2 cellular contexts compared by ENCODE assay signal in genomic region chr14:92386165-92386564, GRCh38.
TF ChIP-seq lines count a peak whose summit lies in the region.

No MANE protein-coding gene starts in this region.

TF ChIP-seq in SK-N-SH, 30 proteins besides CTCF, POLR2A, EP300 and RAD21 (continued from another document):
- TF ChIP-seq SMC3 (IDR thresholded peaks at IDR 0.05; ENCODE audit: low read depth, low read length) (no peak), RXRA (IDR thresholded peaks at IDR 0.05; ENCODE audit: borderline replicate concordance, low read depth) (no peak), IRF3 (IDR thresholded peaks at IDR 0.05; ENCODE audit: low read depth, low read length) (no peak), ELF1 (IDR thresholded peaks at IDR 0.05) (no peak), JUND (IDR thresholded peaks at IDR 0.05) (no peak), EZH2phosphoT487 (IDR thresholded peaks at IDR 0.05; ENCODE audit: borderline replicate concordance, low read depth) (no peak), MEF2A (IDR thresholded peaks at IDR 0.05; ENCODE audit: borderline replicate concordance, low read depth) (no peak)
- TF ChIP-seq, protein P1, sequence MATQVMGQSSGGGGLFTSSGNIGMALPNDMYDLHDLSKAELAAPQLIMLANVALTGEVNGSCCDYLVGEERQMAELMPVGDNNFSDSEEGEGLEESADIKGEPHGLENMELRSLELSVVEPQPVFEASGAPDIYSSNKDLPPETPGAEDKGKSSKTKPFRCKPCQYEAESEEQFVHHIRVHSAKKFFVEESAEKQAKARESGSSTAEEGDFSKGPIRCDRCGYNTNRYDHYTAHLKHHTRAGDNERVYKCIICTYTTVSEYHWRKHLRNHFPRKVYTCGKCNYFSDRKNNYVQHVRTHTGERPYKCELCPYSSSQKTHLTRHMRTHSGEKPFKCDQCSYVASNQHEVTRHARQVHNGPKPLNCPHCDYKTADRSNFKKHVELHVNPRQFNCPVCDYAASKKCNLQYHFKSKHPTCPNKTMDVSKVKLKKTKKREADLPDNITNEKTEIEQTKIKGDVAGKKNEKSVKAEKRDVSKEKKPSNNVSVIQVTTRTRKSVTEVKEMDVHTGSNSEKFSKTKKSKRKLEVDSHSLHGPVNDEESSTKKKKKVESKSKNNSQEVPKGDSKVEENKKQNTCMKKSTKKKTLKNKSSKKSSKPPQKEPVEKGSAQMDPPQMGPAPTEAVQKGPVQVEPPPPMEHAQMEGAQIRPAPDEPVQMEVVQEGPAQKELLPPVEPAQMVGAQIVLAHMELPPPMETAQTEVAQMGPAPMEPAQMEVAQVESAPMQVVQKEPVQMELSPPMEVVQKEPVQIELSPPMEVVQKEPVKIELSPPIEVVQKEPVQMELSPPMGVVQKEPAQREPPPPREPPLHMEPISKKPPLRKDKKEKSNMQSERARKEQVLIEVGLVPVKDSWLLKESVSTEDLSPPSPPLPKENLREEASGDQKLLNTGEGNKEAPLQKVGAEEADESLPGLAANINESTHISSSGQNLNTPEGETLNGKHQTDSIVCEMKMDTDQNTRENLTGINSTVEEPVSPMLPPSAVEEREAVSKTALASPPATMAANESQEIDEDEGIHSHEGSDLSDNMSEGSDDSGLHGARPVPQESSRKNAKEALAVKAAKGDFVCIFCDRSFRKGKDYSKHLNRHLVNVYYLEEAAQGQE (IDR thresholded peaks at IDR 0.05; ENCODE audit: low read depth, low read length): no peak
- TF ChIP-seq, protein P2, sequence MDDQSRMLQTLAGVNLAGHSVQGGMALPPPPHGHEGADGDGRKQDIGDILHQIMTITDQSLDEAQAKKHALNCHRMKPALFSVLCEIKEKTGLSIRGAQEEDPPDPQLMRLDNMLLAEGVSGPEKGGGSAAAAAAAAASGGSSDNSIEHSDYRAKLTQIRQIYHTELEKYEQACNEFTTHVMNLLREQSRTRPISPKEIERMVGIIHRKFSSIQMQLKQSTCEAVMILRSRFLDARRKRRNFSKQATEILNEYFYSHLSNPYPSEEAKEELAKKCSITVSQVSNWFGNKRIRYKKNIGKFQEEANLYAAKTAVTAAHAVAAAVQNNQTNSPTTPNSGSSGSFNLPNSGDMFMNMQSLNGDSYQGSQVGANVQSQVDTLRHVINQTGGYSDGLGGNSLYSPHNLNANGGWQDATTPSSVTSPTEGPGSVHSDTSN (IDR thresholded peaks at IDR 0.05): no peak

TF ChIP-seq in SK-N-SH treated with all-trans-retinoic acid at 6 μM for 48 hours, 23 proteins besides CTCF, POLR2A, EP300 and RAD21 (continued from another document):
- TF ChIP-seq, protein P3, sequence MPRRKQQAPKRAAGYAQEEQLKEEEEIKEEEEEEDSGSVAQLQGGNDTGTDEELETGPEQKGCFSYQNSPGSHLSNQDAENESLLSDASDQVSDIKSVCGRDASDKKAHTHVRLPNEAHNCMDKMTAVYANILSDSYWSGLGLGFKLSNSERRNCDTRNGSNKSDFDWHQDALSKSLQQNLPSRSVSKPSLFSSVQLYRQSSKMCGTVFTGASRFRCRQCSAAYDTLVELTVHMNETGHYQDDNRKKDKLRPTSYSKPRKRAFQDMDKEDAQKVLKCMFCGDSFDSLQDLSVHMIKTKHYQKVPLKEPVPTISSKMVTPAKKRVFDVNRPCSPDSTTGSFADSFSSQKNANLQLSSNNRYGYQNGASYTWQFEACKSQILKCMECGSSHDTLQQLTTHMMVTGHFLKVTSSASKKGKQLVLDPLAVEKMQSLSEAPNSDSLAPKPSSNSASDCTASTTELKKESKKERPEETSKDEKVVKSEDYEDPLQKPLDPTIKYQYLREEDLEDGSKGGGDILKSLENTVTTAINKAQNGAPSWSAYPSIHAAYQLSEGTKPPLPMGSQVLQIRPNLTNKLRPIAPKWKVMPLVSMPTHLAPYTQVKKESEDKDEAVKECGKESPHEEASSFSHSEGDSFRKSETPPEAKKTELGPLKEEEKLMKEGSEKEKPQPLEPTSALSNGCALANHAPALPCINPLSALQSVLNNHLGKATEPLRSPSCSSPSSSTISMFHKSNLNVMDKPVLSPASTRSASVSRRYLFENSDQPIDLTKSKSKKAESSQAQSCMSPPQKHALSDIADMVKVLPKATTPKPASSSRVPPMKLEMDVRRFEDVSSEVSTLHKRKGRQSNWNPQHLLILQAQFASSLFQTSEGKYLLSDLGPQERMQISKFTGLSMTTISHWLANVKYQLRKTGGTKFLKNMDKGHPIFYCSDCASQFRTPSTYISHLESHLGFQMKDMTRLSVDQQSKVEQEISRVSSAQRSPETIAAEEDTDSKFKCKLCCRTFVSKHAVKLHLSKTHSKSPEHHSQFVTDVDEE (CRISPR knock-in tag; IDR thresholded peaks at IDR 0.05): no peak
- no peak for TF ChIP-seq ZNF565 (CRISPR knock-in tag; conservative IDR thresholded peaks at IDR 0.05; ENCODE audit: low read depth)
TF ChIP-seq in SK-N-SH treated with all-trans-retinoic acid at 6 μM for 48 hours: peak in this region for 0.
